In genomic region chr12:48853228-48853688, GRCh38 we compare ENCODE assay signal across 1 cellular context.
TF ChIP-seq lines count a peak whose summit lies in the region.

No MANE protein-coding gene starts in this region.

TF ChIP-seq in GM12878, 131 proteins besides CTCF, POLR2A, EP300 and RAD21 (continued from another document):
- TF ChIP-seq BMI1 (IDR thresholded peaks at IDR 0.05; ENCODE audit: borderline replicate concordance) (no peak), RAD51 (IDR thresholded peaks at IDR 0.05) (no peak), HDGF (IDR thresholded peaks at IDR 0.05) (no peak), CREM (IDR thresholded peaks at IDR 0.05; ENCODE audit: low read depth) (no peak), MTA3 (IDR thresholded peaks at IDR 0.05; ENCODE audit: borderline replicate concordance, low read length) (no peak), KLF5 (IDR thresholded peaks at IDR 0.05; ENCODE audit: partially characterized antibody) (no peak), NR2C1 (IDR thresholded peaks at IDR 0.05) (no peak), MEF2B (IDR thresholded peaks at IDR 0.05; ENCODE audit: partially characterized antibody, poor library complexity, severe bottlenecking) (no peak), NBN (IDR thresholded peaks at IDR 0.05) (no peak), SIX5 (IDR thresholded peaks at IDR 0.05; ENCODE audit: low read depth, low read length, severe bottlenecking) (no peak), RFX5 (IDR thresholded peaks at IDR 0.05; ENCODE audit: low read depth, low read length) (no peak), USF1 (IDR thresholded peaks at IDR 0.05; ENCODE audit: borderline replicate concordance, extremely low read length, insufficient read depth, low read depth, low read length) (no peak), ZNF274 (IDR thresholded peaks at IDR 0.05; ENCODE audit: insufficient read depth, insufficient read length) (no peak)
